Comparison of ENCODE assay signal across 8 cellular contexts in the genomic region with DNA sequence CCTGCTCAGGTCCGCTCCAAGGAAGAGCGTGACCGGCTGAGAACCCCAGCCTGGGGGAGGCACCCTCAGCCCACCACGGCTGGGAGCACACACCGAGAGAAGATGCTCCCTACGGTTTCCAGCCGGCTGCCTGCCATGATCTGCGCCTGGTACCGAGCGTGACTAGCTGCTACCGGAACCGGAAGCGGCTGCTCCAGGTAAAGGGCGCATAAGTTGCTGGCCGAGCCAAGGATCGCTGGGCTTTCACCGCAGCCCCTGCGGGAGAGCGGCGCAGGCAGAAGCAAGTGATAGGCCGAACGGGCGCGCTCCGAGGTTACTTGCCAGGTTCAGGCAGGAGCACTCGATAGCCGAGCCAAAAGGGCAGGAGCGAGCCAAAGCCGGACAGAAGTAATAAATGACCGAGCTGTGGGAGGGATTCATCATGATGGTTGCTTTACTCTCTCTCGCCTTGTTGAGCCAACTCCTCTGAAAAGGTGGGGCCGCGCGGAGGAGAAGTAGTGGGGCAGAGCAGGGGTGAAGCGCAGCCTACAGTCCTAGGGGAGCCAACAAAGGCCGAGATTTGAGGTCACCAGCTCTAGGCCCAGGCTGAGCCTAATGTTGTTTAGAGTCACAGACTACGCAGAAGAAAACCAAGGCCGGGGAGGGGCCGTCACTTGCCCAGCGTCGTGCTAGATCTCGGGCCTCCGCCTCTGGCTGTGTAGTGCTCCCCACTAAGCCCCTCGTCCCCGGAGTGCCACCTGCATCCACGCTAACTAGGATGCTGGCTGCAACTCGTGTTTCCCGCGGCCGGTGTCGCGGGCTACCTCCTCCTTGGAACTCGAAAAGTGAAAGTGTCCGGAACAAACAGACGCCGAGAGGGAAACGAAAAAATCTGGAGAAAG. TPM values are rescaled to one million over a fixed set of nuclear protein-coding genes. Genes with fewer than 3 reads are reported as not detected.
DNase-seq lines count a peak whose midpoint lies in the region; ATAC-seq, FAIRE-seq and TF ChIP-seq lines count a peak whose summit lies in the region.

A gene (minus strand): TSS at position 171 of the 881 bp plus-strand sequence. CDS start 34 bp downstream, at position 137.

- H3K4me3 ChIP-seq in AG04449 (ENCODE audit: low read depth, low read length) (peak within 1 kb of the TSS; percentile 99), WI38 (ENCODE audit: low read depth, low read length) (peak within 1 kb of the TSS; percentile 81), bronchial epithelial cell (ENCODE audit: low read depth, low read length) (peak within 1 kb of the TSS; percentile 98)

- peak; percentile 13 for FAIRE-seq in bronchial epithelial cell (lab: Jason Lieb, UNC)

- TF ChIP-seq CTCF in AG04449 (IDR thresholded peaks at IDR 0.05; ENCODE audit: insufficient read depth, low read length, missing control alignments) (no peak), WI38 (IDR thresholded peaks at IDR 0.05; ENCODE audit: low read depth, low read length) (no peak), bronchial epithelial cell (IDR thresholded peaks at IDR 0.05; ENCODE audit: insufficient read depth, low read length, severe bottlenecking) (no peak)

- POLR2A ChIA-PET in AG04449 (lab: Yijun Ruan, JAX): interaction anchor here (0.8 to 2.6 kb wide), 11 partner anchors 8 to 234 kb away, joined by 3 to 16 read pairs (median 5); a partner anchor contains a TSS

- no peaks in the 10 kb centered on the region for H3K36me3 ChIP-seq in bronchial epithelial cell (ENCODE audit: control insufficient read depth, insufficient read depth, low read length)

- CTCF ChIA-PET in AG04449 (lab: Yijun Ruan, JAX): interaction anchor here (0.8 to 36.7 kb wide), 7 partner anchors 10 to 262 kb away, joined by 3 to 1361 read pairs (median 7); a partner anchor contains a TSS

- H3K27me3 ChIP-seq in bronchial epithelial cell (ENCODE audit: control insufficient read depth, insufficient read depth, low read length): no peaks in the 10 kb centered on the region

- DNase-seq in AG04449 (ENCODE audit: low read depth, low spot score) (peak; percentile 95), NCI-H2227 treated with DMSO at 0.1 percent for 48 hours (lab: John Stamatoyannopoulos, UW) (peak; percentile 96), bronchial epithelial cell (ENCODE audit: low read depth) (peak; percentile 96), iPS-NIHi7 (ENCODE audit: extremely low spot score) (peak; percentile 95), smooth muscle cell of the brain vasculature (ENCODE audit: low read depth, low spot score) (peak; percentile 97)

- ATAC-seq in GM18907 (IDR thresholded peaks at IDR 0.05; ENCODE audit: unreplicated experiment) (peak; percentile 93), HG03159 (IDR thresholded peaks at IDR 0.05; ENCODE audit: unreplicated experiment) (peak; percentile 93)

RNA-seq across cellular contexts. Expression of the gene that starts here (rescaled TPM):
- total RNA-seq in bronchial epithelial cell: 40.5 and 49.7 TPM in 2 replicates

Comparison
In these comparisons a context has a peak if more than half of its experiments do, and no peak if none do; other contexts are left out.
1. Peak in every context shown above with its lines: DNase-seq, ATAC-seq and H3K4me3 ChIP-seq.